8 cellular contexts compared by ENCODE assay signal in genomic region chrX:119399772-119400101, GRCh38. TPM values are rescaled to one million over a fixed set of nuclear protein-coding genes. Genes with fewer than 3 reads are reported as not detected.
DNase-seq lines count a peak whose midpoint lies in the region; ATAC-seq and TF ChIP-seq lines count a peak whose summit lies in the region.

No MANE protein-coding gene starts in this region.

- peaks cover 5% of the 10 kb centered on the region for H3K27me3 Mint-ChIP-seq in activated CD4-positive, alpha-beta T cell treated with anti-CD3 and anti-CD28 coated beads, Interleukin-2, amount 10 ng/mL, durations not matched to agents 7 days and 5 days

- TF ChIP-seq CTCF in Panc1 (IDR thresholded peaks at IDR 0.05) (no peak), esophagus muscularis mucosa (IDR thresholded peaks at IDR 0.05) (no peak), neural cell (IDR thresholded peaks at IDR 0.05; ENCODE audit: poor library complexity, severe bottlenecking) (no peak), GM20000 (IDR thresholded peaks at IDR 0.05; ENCODE audit: extremely low read depth, missing control alignments) (no peak)

- H3K9me2 ChIP-seq in neural cell (ENCODE audit: insufficient read depth, low read length), result no peaks in the 10 kb centered on the region

- H3K4me1 Mint-ChIP-seq in activated CD4-positive, alpha-beta T cell treated with anti-CD3 and anti-CD28 coated beads, Interleukin-2, amount 10 ng/mL, durations not matched to agents 7 days and 5 days, result peaks cover 14% of the 10 kb centered on the region

- no peaks in the 10 kb centered on the region for H3K27me3 ChIP-seq in Panc1 (ENCODE audit: control insufficient read depth, insufficient read depth, low read length)
- no peaks in the 10 kb centered on the region for H3K27me3 ChIP-seq in esophagus muscularis mucosa
- peaks cover 15% of the 10 kb centered on the region for H3K27me3 ChIP-seq in neural cell (ENCODE audit: insufficient read depth, low read depth, low read length)

- H3K27ac Mint-ChIP-seq in activated CD4-positive, alpha-beta T cell treated with anti-CD3 and anti-CD28 coated beads, Interleukin-2, amount 10 ng/mL, durations not matched to agents 7 days and 5 days, result peak overlapping the region; percentile 76

- DNase-seq in activated CD4-positive, alpha-beta T cell treated with anti-CD3 and anti-CD28 coated beads, Interleukin-2, amount 10 ng/mL, durations not matched to agents 7 days and 5 days, result no peak
- DNase-seq in activated CD4-positive, alpha-beta T cell treated with anti-CD3 and anti-CD28 coated beads for 4 hours, result no peak
- DNase-seq in Panc1 (ENCODE audit: low read depth, low spot score) (no peak), esophagus muscularis mucosa (ENCODE audit: extremely low spot score) (no peak), NCI-H2107 (lab: John Stamatoyannopoulos, UW) (no peak), GM20000 (ENCODE audit: low spot score) (no peak), superior temporal gyrus (ENCODE audit: extremely low spot score) (no peak)

- in situ Hi-C loops in Panc1 (cut with HindIII; ENCODE audit: low pct_unique_long_range_greater_than_20kb, low sequenced_read_pairs), result no loop called here

- peaks cover 14% of the 10 kb centered on the region for H3K4me1 ChIP-seq in Panc1 (ENCODE audit: control insufficient read depth, insufficient read depth, low read length)
- peaks cover 0 to 17% (median 16%) of the 10 kb centered on the region in 4 donors for H3K4me1 ChIP-seq in esophagus muscularis mucosa

- no peaks in the 10 kb centered on the region for H3K9me3 Mint-ChIP-seq in activated CD4-positive, alpha-beta T cell treated with anti-CD3 and anti-CD28 coated beads, Interleukin-2, amount 10 ng/mL, durations not matched to agents 7 days and 5 days

- CTCF ChIA-PET in activated CD4-positive, alpha-beta T cell treated with anti-CD3 and anti-CD28 coated beads, Interleukin-2, amount 10 ng/mL, durations not matched to agents 7 days and 5 days (lab: Charles Lee), result interaction anchor here (0.6 kb wide), 1 partner anchor 411 kb away, joined by 3 read pairs; no protein-coding TSS in a partner anchor
- CTCF ChIA-PET in Panc1 (lab: Charles Lee), result interaction anchor here (0.7 kb wide), 1 partner anchor 20 kb away, joined by 5 read pairs; no protein-coding TSS in a partner anchor

- no peaks in the 10 kb centered on the region for H3K36me3 Mint-ChIP-seq in activated CD4-positive, alpha-beta T cell treated with anti-CD3 and anti-CD28 coated beads, Interleukin-2, amount 10 ng/mL, durations not matched to agents 7 days and 5 days (ENCODE audit: low read depth)

- no peak for TF ChIP-seq RAD21 in neural cell (conservative IDR thresholded peaks at IDR 0.05)

- BruUV-seq in Panc1 (replicated peaks; lab: Mats Ljungman, UMichigan), result no TSS peak

- no peak overlapping the region for H2AFZ ChIP-seq in neural cell (ENCODE audit: low read depth, low read length)

- peak overlapping the region; percentile 59 to 87 for H3K4me3 ChIP-seq in Panc1 (ENCODE audit: low read depth in 2 of 2, low read length in 2 of 2)
- H3K4me3 ChIP-seq in esophagus muscularis mucosa, result peak overlapping the region; percentile 70 to 81 (median 72)
- peak overlapping the region; percentile 57 for H3K4me3 ChIP-seq in neural cell (ENCODE audit: low read length)

- 30% methylated on average over 9 of the region's 12 CpGs for WGBS in esophagus muscularis mucosa

- H3K36me3 ChIP-seq in Panc1 (ENCODE audit: control insufficient read depth, insufficient read depth, low read length) (no peaks in the 10 kb centered on the region), esophagus muscularis mucosa (no peaks in the 10 kb centered on the region), neural cell (ENCODE audit: insufficient read depth, low read length) (no peaks in the 10 kb centered on the region)

- H3K9me3 ChIP-seq in Panc1 (ENCODE audit: control insufficient read depth, insufficient read depth, low read depth, low read length) (no peaks in the 10 kb centered on the region), esophagus muscularis mucosa (no peaks in the 10 kb centered on the region), neural cell (ENCODE audit: low read length) (no peaks in the 10 kb centered on the region)

- no peak for TF ChIP-seq POLR2A in esophagus muscularis mucosa (IDR thresholded peaks at IDR 0.05; ENCODE audit: low read depth)

- H3K27ac ChIP-seq in Panc1 (ENCODE audit: low read length), result peak overlapping the region; percentile 79
- H3K27ac ChIP-seq in esophagus muscularis mucosa (replicated peaks in 1 of 4), result peak overlapping the region; percentile 79 to 89 (median 85)
- H3K27ac ChIP-seq in neural cell (ENCODE audit: low read length), result no peak overlapping the region

- no peak overlapping the region for H3K4me2 ChIP-seq in neural cell (ENCODE audit: low read length)

- no peaks in the 10 kb centered on the region for H3K79me2 ChIP-seq in neural cell (replicated peaks; ENCODE audit: insufficient read depth, low read length)

- POLR2A ChIA-PET in activated CD4-positive, alpha-beta T cell treated with anti-CD3 and anti-CD28 coated beads, Interleukin-2, amount 10 ng/mL, durations not matched to agents 7 days and 5 days (lab: Charles Lee), result no interaction called here
- POLR2A ChIA-PET in Panc1 (lab: Charles Lee), result no interaction called here

- H3K4me3 Mint-ChIP-seq in activated CD4-positive, alpha-beta T cell treated with anti-CD3 and anti-CD28 coated beads, Interleukin-2, amount 10 ng/mL, durations not matched to agents 7 days and 5 days, result peak overlapping the region; percentile 66

- TF ChIP-seq EP300 in esophagus muscularis mucosa (IDR thresholded peaks at IDR 0.05), result no peak
- no peak for TF ChIP-seq EP300 in neural cell (conservative IDR thresholded peaks at IDR 0.05; ENCODE audit: poor library complexity, severe bottlenecking)

- H3F3A ChIP-seq in neural cell (ENCODE audit: insufficient read depth, low read length, poor library complexity, severe bottlenecking), result no peaks in the 10 kb centered on the region

- peak; percentile 49 for ATAC-seq in Panc1

- H3K9ac ChIP-seq in neural cell (ENCODE audit: low read length), result no peak overlapping the region

- intact Hi-C loops in Panc1 (cut with micrococcal nuclease; ENCODE audit: unreplicated experiment) (no loop called here), esophagus muscularis mucosa (cut with DNase I) (no loop called here)

- H4K20me1 ChIP-seq in neural cell (ENCODE audit: insufficient read depth), result no peaks in the 10 kb centered on the region

TF ChIP-seq in neural cell, 6 proteins besides CTCF, POLR2A, EP300 and RAD21:
- TF ChIP-seq SMC3 (conservative IDR thresholded peaks at IDR 0.05; ENCODE audit: poor library complexity), result no peak
- TF ChIP-seq EZH2 (IDR thresholded peaks at IDR 0.05; ENCODE audit: borderline replicate concordance, insufficient read depth, low read length, poor library complexity, severe bottlenecking), result no peak
- no peak for TF ChIP-seq REST (IDR thresholded peaks at IDR 0.05; ENCODE audit: borderline replicate concordance)
- no peak for TF ChIP-seq TAF1 (IDR thresholded peaks at IDR 0.05; ENCODE audit: low read depth)
- TF ChIP-seq POLR2AphosphoS5 (IDR thresholded peaks at IDR 0.05), result no peak
- no peak for TF ChIP-seq MXI1 (conservative IDR thresholded peaks at IDR 0.05; ENCODE audit: poor library complexity, severe bottlenecking)
TF ChIP-seq in neural cell: peak in this region for 0.

RNA-seq across cellular contexts. Expression of gene SLC25A43, which starts 0.6 kb away (rescaled TPM):
- total RNA-seq in activated CD4-positive, alpha-beta T cell treated with anti-CD3 and anti-CD28 coated beads, Interleukin-2, amount 10 ng/mL, durations not matched to agents 7 days and 5 days, result 1 to 10 TPM; 3.3 to 4.0 TPM
- total RNA-seq in Panc1 (2021; ENCODE audit: unreplicated experiment) (35.5 TPM), esophagus muscularis mucosa (10 to 100 TPM in 3 of 4 donors, 1 to 10 TPM in 1; 6.6 to 15.4 (median 13.0) TPM)
- polyA plus RNA-seq in Panc1 (2012; ENCODE audit: insufficient read length), result 39.1 TPM
- not detected in 2 replicates for polyA plus RNA-seq in neural cell
- 0.24 TPM in 1 of 2 replicates, not detected in the other for polyA minus RNA-seq in neural cell
